In the genomic region with DNA sequence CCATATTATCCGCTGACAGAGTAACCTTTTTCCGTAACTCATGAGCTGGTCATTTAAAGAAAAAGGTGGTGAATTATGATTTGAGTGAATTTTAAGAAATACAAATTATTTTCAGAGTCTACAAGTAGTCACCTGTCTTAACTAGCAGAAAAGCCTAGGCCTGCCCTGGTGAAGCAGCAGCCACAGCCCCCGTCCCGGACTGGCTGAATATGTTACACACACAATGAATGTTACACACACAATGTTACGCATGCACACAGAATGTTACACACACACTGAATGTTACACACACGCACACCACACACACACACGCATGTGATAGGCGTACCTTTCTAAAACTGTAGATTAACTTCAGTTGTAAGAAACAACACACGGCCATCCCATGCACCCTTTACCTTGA, we compare ENCODE assay signal across 19 cellular contexts.
"Had no signal": no experiment of that assay in that cellular context is flagged by ENCODE, and none has a peak within 500 bp of the region (broad histone marks: within the 10 kb centered on the region; RNA-seq: fewer than 3 reads in every experiment).

No MANE protein-coding gene starts in this region.

- H3K27ac Mint-ChIP-seq: activated T-cell treated with anti-CD3 and anti-CD28 coated beads, Interleukin-2, amount 50 U/mL, for 72 hours; T-helper 2 cell treated with Interferon-gamma antibody and Interleukin-4, amounts not matched to agents 5 μg/mL and 100 μg/mL, for 36 hours had no signal

- H3K4me3 ChIP-seq: cardiac muscle cell, psoas muscle, thyroid gland, vagina had no signal

- ATAC-seq: activated naive CD8-positive, alpha-beta T cell treated with anti-CD3 and anti-CD28 coated beads, Interleukin-2, amount 50 U/mL, for 24 hours; activated T-cell treated with anti-CD3 and anti-CD28 coated beads, Interleukin-2, amount 50 U/mL, for 72 hours; foreskin keratinocyte; psoas muscle had no signal

- H3K27ac ChIP-seq: foreskin keratinocyte, psoas muscle, thyroid gland had no signal

- H3K27me3 Mint-ChIP-seq: activated naive CD8-positive, alpha-beta T cell treated with anti-CD3 and anti-CD28 coated beads, Interleukin-2, amount 50 U/mL, for 24 hours had no signal

- H3K4me3 Mint-ChIP-seq: activated naive CD8-positive, alpha-beta T cell treated with anti-CD3 and anti-CD28 coated beads, Interleukin-2, amount 50 U/mL, for 24 hours; activated T-cell treated with anti-CD3 and anti-CD28 coated beads, Interleukin-2, amount 50 U/mL, for 72 hours; T-helper 2 cell treated with Interferon-gamma antibody and Interleukin-4, amounts not matched to agents 5 μg/mL and 100 μg/mL, for 36 hours had no signal

- H3K9me3 ChIP-seq: psoas muscle, thyroid gland, vagina had no signal

- H3K9me3 Mint-ChIP-seq: activated naive CD8-positive, alpha-beta T cell treated with anti-CD3 and anti-CD28 coated beads, Interleukin-2, amount 50 U/mL, for 24 hours; activated T-cell treated with anti-CD3 and anti-CD28 coated beads, Interleukin-2, amount 50 U/mL, for 72 hours; T-helper 2 cell treated with Interferon-gamma antibody and Interleukin-4, amounts not matched to agents 5 μg/mL and 100 μg/mL, for 36 hours had no signal

- FAIRE-seq: astrocyte, colon, endothelial cell of umbilical vein had no signal

- H3K27me3 ChIP-seq: cardiac muscle cell, foreskin keratinocyte, thyroid gland, vagina had no signal

- DNase-seq: activated CD4-positive, alpha-beta T cell treated with anti-CD3 and anti-CD28 coated beads, Interleukin-2, amount 50 U/mL, for 48 hours; activated CD4-positive, CD25-positive, alpha-beta regulatory T cell treated with anti-CD3 and anti-CD28 coated beads, Interleukin-2, amount 50 U/mL, for 72 hours; activated gamma-delta T cell treated with Interleukin-2 at 50 U/mL for 16 hours; activated naive CD8-positive, alpha-beta T cell treated with anti-CD3 and anti-CD28 coated beads, Interleukin-2, amount 50 U/mL, for 24 hours; activated T-cell treated with anti-CD3 and anti-CD28 coated beads, Interleukin-2, amount 50 U/mL, for 72 hours; foreskin keratinocyte; midbrain; occipital lobe; psoas muscle; stimulated activated CD4-positive, alpha-beta T cell treated with anti-CD3 and anti-CD28 coated beads, Interleukin-15, amount 100 ng/mL, for 24 hours; stimulated activated CD4-positive, alpha-beta T cell treated with anti-CD3 and anti-CD28 coated beads, Interleukin-4, amount 100 ng/mL, for 24 hours; SW 1271; thyroid gland had no signal
